Comparison of ENCODE assay signal across 9 cellular contexts in the genomic region with DNA sequence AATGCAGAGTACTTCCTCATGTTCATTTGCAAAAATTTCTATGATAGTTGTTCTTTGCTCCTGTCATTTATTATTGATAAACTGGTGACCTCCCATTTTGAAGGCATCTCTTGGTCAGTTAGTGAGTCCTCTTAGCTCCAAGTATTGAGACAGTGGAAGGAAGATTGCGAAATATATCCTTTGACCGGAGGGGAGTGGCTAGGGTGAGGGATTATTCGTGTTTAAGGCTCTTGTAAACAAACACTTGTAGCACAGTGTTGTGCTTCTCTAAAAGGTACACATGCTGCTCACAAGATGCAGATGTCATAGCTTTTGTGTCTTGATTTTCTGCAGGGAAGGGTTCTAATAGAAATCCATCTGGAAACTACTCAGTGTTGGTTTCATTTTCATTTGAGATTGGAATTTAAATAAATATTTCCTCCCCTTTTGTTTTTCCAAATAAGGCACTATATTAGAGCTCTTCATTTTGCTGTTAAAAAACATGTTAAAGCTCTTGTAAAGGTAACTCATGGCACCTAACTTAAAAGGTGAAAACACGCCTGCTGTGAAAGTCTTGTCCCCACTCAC. TPM values are rescaled to one million over a fixed set of nuclear protein-coding genes. Genes with fewer than 3 reads are reported as not detected.
A peak's percentile ranks its signal among the peaks of the same experiment; 100 is the strongest.
DNase-seq lines count a peak whose midpoint lies in the region; ATAC-seq and TF ChIP-seq lines count a peak whose summit lies in the region.
"Had no signal": no experiment of that assay in that cellular context is flagged by ENCODE, and none has a peak within 500 bp of the region (broad histone marks: within the 10 kb centered on the region; RNA-seq: fewer than 3 reads in every experiment).

No MANE protein-coding gene starts in this region.

- peaks cover 12% of the 10 kb centered on the region for H3K4me1 Mint-ChIP-seq in MCF 10A (ENCODE audit: insufficient read depth, unreplicated experiment)

- peak overlapping the region; percentile 49 for H3K27ac Mint-ChIP-seq in MCF 10A (ENCODE audit: low read depth, unreplicated experiment)

- H2AFZ ChIP-seq in ACC112 (ENCODE audit: low read length, unreplicated experiment): no peak overlapping the region

- POLR2A ChIA-PET in MCF 10A (lab: Yijun Ruan, JAX): interaction anchor here (0.8 to 2.4 kb wide), 9 partner anchors 9 to 244 kb away, joined by 3 to 16 read pairs (median 4); a partner anchor contains a TSS

- H3K9me3 ChIP-seq in lung (ENCODE audit: control insufficient read depth in 2 of 2, insufficient read depth in 1 of 2, low read length in 1 of 2): no peaks in the 10 kb centered on the region

- CTCF ChIA-PET in MCF 10A (lab: Yijun Ruan, JAX): interaction anchor here (0.6 to 3.3 kb wide), 8 partner anchors 11 to 112 kb away, joined by 3 to 18 read pairs (median 3); no protein-coding TSS in a partner anchor

- TF ChIP-seq RAD21 in Ishikawa (IDR thresholded peaks at IDR 0.05; ENCODE audit: low read depth): no peak

- no peaks in the 10 kb centered on the region for H3K27me3 ChIP-seq in ACC112 (ENCODE audit: insufficient read depth, low read length)
- no peaks in the 10 kb centered on the region for H3K27me3 ChIP-seq in lung (ENCODE audit: control insufficient read depth, insufficient read depth)

- peak; percentile 76 for DNase-seq in MCF 10A (ENCODE audit: unreplicated experiment)
- DNase-seq in lung (ENCODE audit: low spot score): no peak
- no peak for DNase-seq in KG1 (lab: John Stamatoyannopoulos, UW)
- DNase-seq: GF-D8 had no signal

- 0 out of 2 replicates have a peak, but pooled peaks cover 4% of the 10 kb centered on the region for H3K36me3 ChIP-seq in ACC112 (ENCODE audit: insufficient read depth, low read length)
- H3K36me3 ChIP-seq in lung (ENCODE audit: control insufficient read depth in 2 of 2, insufficient read depth in 2 of 2, low read length in 2 of 2): peaks cover 0 to 2% of the 10 kb centered on the region in 2 donors

- intact Hi-C loops in MCF 10A (cut with micrococcal nuclease): no loop called here

- no peaks in the 10 kb centered on the region for H3K27me3 Mint-ChIP-seq in MCF 10A (ENCODE audit: insufficient read depth, unreplicated experiment)

- 24 to 34% methylated on average over 4 of the region's 4 CpGs for WGBS in lung, 2 donors

- peaks cover 53% of the 10 kb centered on the region for H3K79me2 ChIP-seq in ACC112 (ENCODE audit: control insufficient read depth, insufficient read depth, low read length, unreplicated experiment)

- TF ChIP-seq EP300 in Ishikawa (IDR thresholded peaks at IDR 0.05; ENCODE audit: borderline replicate concordance): no peak

- peaks cover 43% of the 10 kb centered on the region for H3K36me3 Mint-ChIP-seq in MCF 10A (ENCODE audit: insufficient read depth, unreplicated experiment)

- H3K4me1 ChIP-seq in ACC112 (ENCODE audit: control insufficient read depth, insufficient read depth, low read length, unreplicated experiment) (peaks cover 17% of the 10 kb centered on the region), lung (ENCODE audit: control insufficient read depth in 2 of 2, insufficient read depth in 2 of 2, low read length in 2 of 2) (peaks cover 3 to 4% of the 10 kb centered on the region in 2 donors)

- H3K4me3 ChIP-seq in ACC112 (ENCODE audit: low read depth, low read length): peak overlapping the region; percentile 83
- H3K4me3 ChIP-seq in lung: no peak overlapping the region

- BruUV-seq in MCF 10A (replicated peaks; lab: Mats Ljungman, UMichigan): no TSS peak

- TF ChIP-seq CTCF in MCF 10A (IDR thresholded peaks at IDR 0.05; ENCODE audit: unreplicated experiment) (no peak), lung (IDR thresholded peaks at IDR 0.05; ENCODE audit: control extremely low read depth, extremely low read depth) (no peak)

- peak overlapping the region; percentile 67 for H3K27ac ChIP-seq in ACC112 (ENCODE audit: low read depth, low read length)
- H3K27ac ChIP-seq in lung (ENCODE audit: low read depth in 1 of 2, low read length in 1 of 2): no peak overlapping the region

- no peaks in the 10 kb centered on the region for H3K9me3 Mint-ChIP-seq in MCF 10A (ENCODE audit: unreplicated experiment)

- H3K4me3 Mint-ChIP-seq in MCF 10A (ENCODE audit: unreplicated experiment): peak overlapping the region; percentile 69

- ATAC-seq in lung (ENCODE audit: insufficient read depth, low FRiP score) (peak; percentile 75), GM18873 (IDR thresholded peaks at IDR 0.05; ENCODE audit: low FRiP score, unreplicated experiment) (no peak), HG02759 (IDR thresholded peaks at IDR 0.05; ENCODE audit: unreplicated experiment) (no peak), HG03025 (IDR thresholded peaks at IDR 0.05; ENCODE audit: low FRiP score, unreplicated experiment) (no peak)

TF ChIP-seq in Ishikawa, 13 proteins besides CTCF, POLR2A, EP300 and RAD21:
- no peak for TF ChIP-seq CREB1 (IDR thresholded peaks at IDR 0.05; ENCODE audit: low read depth)
- peak; percentile 96 for TF ChIP-seq CEBPB (IDR thresholded peaks at IDR 0.05)

RNA-seq across cellular contexts. Expression of a gene that starts 21.8 kb away (rescaled TPM):
- total RNA-seq in MCF 10A (2022) (32.4 and 43.2 TPM in 2 replicates), lung (10 to 100 TPM; 10.5 to 15.4 TPM)
- 1 to 10 TPM; 7.5 to 8.8 TPM for polyA plus RNA-seq in lung
